8 cellular contexts compared by ENCODE assay signal in genomic region chr18:76492669-76493212, GRCh38. TPM values are rescaled to one million over a fixed set of nuclear protein-coding genes. Genes with fewer than 3 reads are reported as not detected.
DNase-seq lines count a peak whose midpoint lies in the region; ATAC-seq and TF ChIP-seq lines count a peak whose summit lies in the region.

No MANE protein-coding gene starts in this region.

- peak; percentile 66 for ATAC-seq in GM21529 (IDR thresholded peaks at IDR 0.05; ENCODE audit: unreplicated experiment)

- H3K4me1 ChIP-seq in mononuclear cell (ENCODE audit: insufficient read depth, low read length) = peaks cover 50% of the 10 kb centered on the region

- H3K9me3 ChIP-seq in mononuclear cell (ENCODE audit: low read depth, low read length) = no peaks in the 10 kb centered on the region

- H3K4me3 ChIP-seq in epithelial cell of proximal tubule (ENCODE audit: low read depth, low read length) (peak overlapping the region; percentile 85), mononuclear cell (ENCODE audit: low read length) (peak overlapping the region; percentile 66)

- no peaks in the 10 kb centered on the region for H3K27me3 ChIP-seq in mononuclear cell (ENCODE audit: insufficient read depth, low read length)

- DNase-seq in DMS153 (lab: John Stamatoyannopoulos, UW) (peak; percentile 96), HuH-7.5 (ENCODE audit: low spot score) (peak; percentile 91), OCI-M1 (lab: John Stamatoyannopoulos, UW) (peak; percentile 98), epithelial cell of proximal tubule (ENCODE audit: low read depth) (peak; percentile 84)
- peak; percentile 99 for DNase-seq in activated T-cell treated with anti-CD3 and anti-CD28 coated beads, Interleukin-2, amount 50 U/mL, for 1 hour
- DNase-seq in stimulated activated CD8-positive, alpha-beta memory T cell treated with anti-CD3 and anti-CD28 coated beads, Interleukin-2, amount 100 ng/mL, for 1 hour (ENCODE audit: low read depth in 2 of 2) = peak; percentile 96

- TF ChIP-seq CTCF in epithelial cell of proximal tubule (conservative IDR thresholded peaks at IDR 0.05; ENCODE audit: low read depth, low read length) = no peak

RNA-seq across cellular contexts. Expression of gene ZNF516, which starts 2.3 kb away (rescaled TPM):
- total RNA-seq in epithelial cell of proximal tubule (14.8 and 15.7 TPM in 2 replicates), mononuclear cell (27.7 TPM)

Comparison
In these comparisons a context has a peak if more than half of its experiments do, and no peak if none do; other contexts are left out.
1. Peak in every context shown above with its lines: DNase-seq, ATAC-seq and H3K4me3 ChIP-seq.